In the genomic region with DNA sequence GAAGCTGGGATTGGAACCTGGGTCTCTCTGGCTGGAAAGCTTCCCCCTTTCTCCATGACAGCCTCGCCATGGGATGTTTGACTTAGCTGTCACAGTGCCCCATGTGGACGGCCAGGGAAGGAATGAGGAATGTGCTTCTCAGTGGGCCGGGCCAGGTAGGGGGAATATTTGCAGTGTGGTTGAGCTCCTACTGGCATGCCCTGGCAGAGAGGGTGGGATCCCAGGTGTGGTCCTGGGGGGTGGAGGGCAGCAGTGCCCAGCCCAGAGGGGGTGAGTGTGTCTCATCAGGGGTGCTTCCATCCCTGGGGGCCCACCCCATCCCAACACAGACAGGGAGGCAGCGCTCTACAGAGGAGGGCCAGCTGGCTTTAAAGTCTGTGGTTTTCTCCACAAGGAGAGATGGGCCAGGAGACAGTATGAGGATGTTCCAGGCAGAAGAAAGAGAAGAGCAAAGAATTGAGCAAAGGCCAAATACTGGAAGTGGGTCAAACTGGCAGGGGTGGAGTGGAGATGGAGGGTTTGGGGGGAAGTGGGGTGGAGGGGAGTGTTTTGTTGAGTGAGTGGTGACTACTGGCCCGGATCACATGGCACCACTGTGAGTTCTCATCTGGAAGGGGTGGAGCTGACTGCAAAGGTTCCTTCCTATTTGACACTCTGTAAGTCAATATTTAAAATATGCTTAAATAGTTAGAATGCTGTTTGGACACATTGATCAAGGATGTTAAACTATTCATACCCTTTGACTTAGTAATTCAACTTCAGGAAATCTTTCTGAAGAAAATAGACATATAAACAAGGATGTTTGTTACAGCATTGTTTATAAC, we compare ENCODE assay signal across 14 cellular contexts.
A peak's percentile ranks its signal among the peaks of the same experiment; 100 is the strongest.
DNase-seq lines count a peak whose midpoint lies in the region; TF ChIP-seq lines count a peak whose summit lies in the region.
"Had no signal": no experiment of that assay in that cellular context is flagged by ENCODE, and none has a peak within 500 bp of the region (broad histone marks: within the 10 kb centered on the region; RNA-seq: fewer than 3 reads in every experiment).

No MANE protein-coding gene starts in this region.

- no peaks in the 10 kb centered on the region for H3K9me2 ChIP-seq in Loucy (replicated peaks; ENCODE audit: low read depth, low read length)
- H3K9me2 ChIP-seq in hepatocyte (replicated peaks; ENCODE audit: insufficient read depth) = no peaks in the 10 kb centered on the region

- H3K4ac ChIP-seq in trophoblast cell (ENCODE audit: low read depth, low read length) = no peak overlapping the region

- no peak overlapping the region for H3K27ac ChIP-seq in hepatocyte
- no peak overlapping the region for H3K27ac ChIP-seq in trophoblast cell (ENCODE audit: low read depth, low read length)
- H3K27ac ChIP-seq: ovary, SJSA1 had no signal

- H4K20me1 ChIP-seq in Loucy (ENCODE audit: insufficient read depth, low read length, poor library complexity, severe bottlenecking) = no peaks in the 10 kb centered on the region
- no peaks in the 10 kb centered on the region for H4K20me1 ChIP-seq in hepatocyte (ENCODE audit: insufficient read depth, poor library complexity, severe bottlenecking)

- H4K12ac ChIP-seq in trophoblast cell (ENCODE audit: low read depth, low read length) = no peak overlapping the region

- H4K91ac ChIP-seq in trophoblast cell (ENCODE audit: low read depth, low read length) = peak overlapping the region; percentile 40

- H3F3A ChIP-seq in Loucy (ENCODE audit: low read depth) = no peaks in the 10 kb centered on the region

- H2AFZ ChIP-seq in Loucy (ENCODE audit: low read length) (no peak overlapping the region), hepatocyte (no peak overlapping the region), trophoblast cell (ENCODE audit: insufficient read depth, low read length, poor library complexity) (no peak overlapping the region)

- H3K9ac ChIP-seq in Loucy (ENCODE audit: low read depth, low read length, poor library complexity, severe bottlenecking) = no peak overlapping the region
- no peak overlapping the region for H3K9ac ChIP-seq in trophoblast cell (ENCODE audit: low read length)

- H4K8ac ChIP-seq in trophoblast cell (ENCODE audit: low read depth, low read length) = no peak overlapping the region

- peak overlapping the region; percentile 22 for H3K14ac ChIP-seq in trophoblast cell (ENCODE audit: low read length)

- H2BK12ac ChIP-seq in trophoblast cell (ENCODE audit: low read length) = peak overlapping the region; percentile 56

- no peak for DNase-seq in GM06990 (ENCODE audit: extremely low read depth, insufficient read length)
- DNase-seq in hepatocyte (ENCODE audit: low spot score) = no peak
- DNase-seq in trophoblast cell = peak in 1 of 2 donors; percentile 41
- DNase-seq in C1 segment of cervical spinal cord (lab: John Stamatoyannopoulos, UW) = no peak
- DNase-seq in NCI-H1436 (lab: John Stamatoyannopoulos, UW) = no peak
- no peak for DNase-seq in activated naive CD4-positive, alpha-beta T cell treated with anti-CD3 and anti-CD28 coated beads, Interleukin-2, amount 50 U/mL, for 16 hours
- DNase-seq: activated CD4-positive, alpha-beta memory T cell treated with anti-CD3 and anti-CD28 coated beads for 36 hours; CD4-positive, CD25-positive, alpha-beta regulatory T cell; GF-D8; ovary; stimulated activated naive CD4-positive, alpha-beta T cell treated with Interleukin-2 at 50 U/mL for 16 hours had no signal

- H3K4me2 ChIP-seq in Loucy (ENCODE audit: low read depth, low read length, poor library complexity, severe bottlenecking) = no peak overlapping the region
- H3K4me2 ChIP-seq in hepatocyte = no peak overlapping the region
- H3K4me2 ChIP-seq in trophoblast cell (ENCODE audit: low read length) = no peak overlapping the region
- H3K4me2 ChIP-seq: smooth muscle cell had no signal

- H3K27me3 ChIP-seq in GM06990 (replicated peaks; ENCODE audit: control insufficient read depth, insufficient read depth, low read length) = no peaks in the 10 kb centered on the region; the same call in 1 of the 2 replicates
- no peaks in the 10 kb centered on the region for H3K27me3 ChIP-seq in Loucy (ENCODE audit: insufficient read depth, low read length, poor library complexity, severe bottlenecking)
- no peaks in the 10 kb centered on the region for H3K27me3 ChIP-seq in hepatocyte
- H3K27me3 ChIP-seq in trophoblast cell (ENCODE audit: insufficient read depth, low read length) = no peaks in the 10 kb centered on the region
- H3K27me3 ChIP-seq: ovary, SJSA1 had no signal

- H2BK5ac ChIP-seq in trophoblast cell (ENCODE audit: low read depth, low read length, poor library complexity) = no peak overlapping the region

- H3K36me3 ChIP-seq in GM06990 (ENCODE audit: control insufficient read depth, insufficient read depth, low read length) = no peaks in the 10 kb centered on the region
- H3K36me3 ChIP-seq in Loucy (ENCODE audit: insufficient read depth, low read length) = no peaks in the 10 kb centered on the region
- no peaks in the 10 kb centered on the region for H3K36me3 ChIP-seq in hepatocyte (replicated peaks; ENCODE audit: insufficient read depth, low read depth)
- no peaks in the 10 kb centered on the region for H3K36me3 ChIP-seq in trophoblast cell (ENCODE audit: control insufficient read depth in 1 of 2, insufficient read depth in 2 of 2, low read length in 2 of 2)
- H3K36me3 ChIP-seq: ovary, SJSA1 had no signal

- H3K4me1 ChIP-seq in Loucy (ENCODE audit: insufficient read depth, low read length, poor library complexity, severe bottlenecking) (no peaks in the 10 kb centered on the region), hepatocyte (ENCODE audit: insufficient read depth) (peaks cover 6% of the 10 kb centered on the region), trophoblast cell (ENCODE audit: control insufficient read depth in 1 of 2, insufficient read depth in 2 of 2, low read length in 2 of 2) (peaks cover 13 to 29% of the 10 kb centered on the region in 2 experiments)
- H3K4me1 ChIP-seq: SJSA1 had no signal

- H3K79me2 ChIP-seq in Loucy (ENCODE audit: insufficient read depth, low read length) (no peaks in the 10 kb centered on the region), hepatocyte (no peaks in the 10 kb centered on the region), trophoblast cell (ENCODE audit: control insufficient read depth, insufficient read depth, low read length, poor library complexity) (no peaks in the 10 kb centered on the region)

- no peaks in the 10 kb centered on the region for H3K9me3 ChIP-seq in Loucy (ENCODE audit: insufficient read depth, low read depth, low read length)
- H3K9me3 ChIP-seq in hepatocyte (ENCODE audit: low read depth) = no peaks in the 10 kb centered on the region
- H3K9me3 ChIP-seq in trophoblast cell (ENCODE audit: insufficient read depth, low read depth, low read length) = no peaks in the 10 kb centered on the region
- H3K9me3 ChIP-seq: ovary, SJSA1 had no signal

- H3K18ac ChIP-seq in trophoblast cell (ENCODE audit: low read length) = peak overlapping the region; percentile 30

- peak overlapping the region; percentile 64 for H2BK120ac ChIP-seq in trophoblast cell (ENCODE audit: insufficient read depth, low read length, poor library complexity)

- H3K79me1 ChIP-seq in trophoblast cell (ENCODE audit: low read length) = peaks cover 9% of the 10 kb centered on the region

- no peak overlapping the region for H3K4me3 ChIP-seq in GM06990 (replicated peaks; ENCODE audit: low read depth, low read length)
- no peak overlapping the region for H3K4me3 ChIP-seq in Loucy (ENCODE audit: low read length, poor library complexity, severe bottlenecking)
- no peak overlapping the region for H3K4me3 ChIP-seq in hepatocyte
- no peak overlapping the region for H3K4me3 ChIP-seq in trophoblast cell (ENCODE audit: low read depth, low read length)
- H3K4me3 ChIP-seq: ovary, SJSA1, smooth muscle cell had no signal

- peak overlapping the region; percentile 32 for H2AK5ac ChIP-seq in trophoblast cell (ENCODE audit: low read length)

- 72% methylated on average over 5 of the region's 5 CpGs for WGBS in hepatocyte (ENCODE audit: low lambda C conversion rate, missing lambda C conversion rate)
- no CpG with 5 or more reads among the region's 5 CpGs for WGBS in trophoblast cell (ENCODE audit: extremely low coverage, insufficient coverage, insufficient read length)

- H3K23ac ChIP-seq in trophoblast cell (ENCODE audit: low read length) = no peak overlapping the region

- TF ChIP-seq CTCF in GM06990 (IDR thresholded peaks at IDR 0.05; ENCODE audit: insufficient read depth, low read length, poor library complexity, severe bottlenecking) = peak; percentile 6
- peak; percentile 40 for TF ChIP-seq CTCF in Loucy (conservative IDR thresholded peaks at IDR 0.05; ENCODE audit: low read length)
- peak; percentile 23 for TF ChIP-seq CTCF in hepatocyte (IDR thresholded peaks at IDR 0.05; ENCODE audit: poor library complexity)
